In genomic region chr7:156949541-156950380, GRCh38 we compare ENCODE assay signal across 8 cellular contexts. TPM values are rescaled to one million over a fixed set of nuclear protein-coding genes. Genes with fewer than 3 reads are reported as not detected.
A peak's percentile ranks its signal among the peaks of the same experiment; 100 is the strongest.
DNase-seq lines count a peak whose midpoint lies in the region; ATAC-seq, FAIRE-seq and TF ChIP-seq lines count a peak whose summit lies in the region.

Gene NOM1 (plus strand): TSS chr7:156949712. CDS start chr7:156949738, 26 bp downstream.

- H3K27me3 ChIP-seq in A673 (replicated peaks; ENCODE audit: insufficient read depth, low read depth, low read length, poor library complexity) (no peaks in the 10 kb centered on the region), brain microvascular endothelial cell (replicated peaks) (peaks cover under 1% of the 10 kb centered on the region), iPS-20b (ENCODE audit: insufficient read depth, low read length) (no peaks in the 10 kb centered on the region), small intestine (ENCODE audit: control insufficient read depth in 2 of 2, insufficient read depth in 2 of 2, low read length in 2 of 2) (peaks cover 0 to 1% of the 10 kb centered on the region in 2 donors)

- DNase-seq in A673 (ENCODE audit: low spot score) (peak; percentile 93), NCI-H2081 treated with DMSO at 0.1 percent for 48 hours (lab: John Stamatoyannopoulos, UW) (peak; percentile 17), UCSD-AML1 (lab: John Stamatoyannopoulos, UW; ENCODE audit: unreplicated experiment) (peak; percentile 78), brain microvascular endothelial cell (peak; percentile 66), small intestine (peak; percentile 83)

- peak; percentile 96 for ATAC-seq in GM18511 (IDR thresholded peaks at IDR 0.05; ENCODE audit: unreplicated experiment)
- ATAC-seq in HG02981 (IDR thresholded peaks at IDR 0.05; ENCODE audit: unreplicated experiment), result peak; percentile 89

- CTCF ChIA-PET in A673 (lab: Charles Lee), result interaction anchor here (0.6 kb wide), 2 partner anchors 96 to 275 kb away, joined by 5 to 8 read pairs; no protein-coding TSS in a partner anchor

- POLR2A ChIA-PET in A673 (lab: Charles Lee; ENCODE audit: low non-redundant PET), result no interaction called here

- no peaks in the 10 kb centered on the region for H3K9me3 ChIP-seq in A673 (ENCODE audit: low read depth, low read length, poor library complexity, severe bottlenecking)
- no peaks in the 10 kb centered on the region for H3K9me3 ChIP-seq in iPS-20b (ENCODE audit: insufficient read depth, low read depth, low read length)
- no peaks in the 10 kb centered on the region for H3K9me3 ChIP-seq in small intestine (ENCODE audit: control insufficient read depth, low read depth)

- peaks cover 29% of the 10 kb centered on the region for H3K36me3 ChIP-seq in A673 (ENCODE audit: insufficient read depth, low read length, poor library complexity, severe bottlenecking)
- H3K36me3 ChIP-seq in brain microvascular endothelial cell (replicated peaks), result peaks cover 26% of the 10 kb centered on the region
- peaks cover 29% of the 10 kb centered on the region for H3K36me3 ChIP-seq in iPS-20b (ENCODE audit: insufficient read depth, low read depth, low read length)
- peaks cover 8 to 10% of the 10 kb centered on the region in 2 donors for H3K36me3 ChIP-seq in small intestine (ENCODE audit: control insufficient read depth in 2 of 2, insufficient read depth in 2 of 2, low read length in 2 of 2)

- intact Hi-C loops in A673 (cut with micrococcal nuclease; ENCODE audit: unreplicated experiment), result no loop called here

- TF ChIP-seq CTCF in A673 (conservative IDR thresholded peaks at IDR 0.05; ENCODE audit: low read depth, low read length) (peak; percentile 57), brain microvascular endothelial cell (IDR thresholded peaks at IDR 0.05; ENCODE audit: low read depth, low read length, missing control alignments) (peak; percentile 51)

- BruUV-seq in A673 (replicated peaks; lab: Mats Ljungman, UMichigan), result no TSS peak

- peak within 1 kb of the TSS; percentile 90 for H3K27ac ChIP-seq in A673 (ENCODE audit: low read depth, low read length, poor library complexity, severe bottlenecking)
- H3K27ac ChIP-seq in brain microvascular endothelial cell, result peak within 1 kb of the TSS; percentile 64
- peak within 1 kb of the TSS; percentile 65 for H3K27ac ChIP-seq in iPS-20b (ENCODE audit: low read length)
- peak within 1 kb of the TSS in 1 of 2 donors; percentile 66 for H3K27ac ChIP-seq in small intestine (ENCODE audit: low read depth in 1 of 2, low read length in 1 of 2)

- FAIRE-seq in small intestine (lab: Jason Lieb, UNC), result no peak

- in situ Hi-C loops in brain microvascular endothelial cell (cut with HindIII; ENCODE audit: low pct_ligation_motif_present, low sequenced_read_pairs), result no loop called here

- 0% methylated on average over 85 to 115 of the region's 115 CpGs for WGBS in small intestine, 3 donors

- H3K4me1 ChIP-seq in A673 (ENCODE audit: insufficient read depth, low read length, poor library complexity, severe bottlenecking) (peaks cover 7% of the 10 kb centered on the region), iPS-20b (ENCODE audit: insufficient read depth, low read length) (peaks cover 12% of the 10 kb centered on the region), small intestine (ENCODE audit: control insufficient read depth in 2 of 2, insufficient read depth in 1 of 2, low read depth in 1 of 2, low read length in 1 of 2) (peaks cover 0 to 9% of the 10 kb centered on the region in 2 donors)

- H3K9ac ChIP-seq in iPS-20b (ENCODE audit: low read depth, low read length), result peak within 1 kb of the TSS; percentile 91

- peak within 1 kb of the TSS; percentile 99 for H3K4me3 ChIP-seq in A673 (ENCODE audit: low read depth, low read length, poor library complexity, severe bottlenecking)
- H3K4me3 ChIP-seq in brain microvascular endothelial cell (ENCODE audit: low read depth, low read length), result peak within 1 kb of the TSS; percentile 85
- H3K4me3 ChIP-seq in iPS-20b (ENCODE audit: low read length), result peak within 1 kb of the TSS; percentile 93
- peak within 1 kb of the TSS; percentile 69 to 96 for H3K4me3 ChIP-seq in small intestine (ENCODE audit: low read depth in 1 of 2, low read length in 2 of 2)

RNA-seq across cellular contexts. Expression of gene NOM1, which starts in this region (rescaled TPM):
- total RNA-seq in A673 (2021), result 34.1 and 34.8 TPM in 2 replicates
- 1 to 10 TPM; 3.6 to 9.3 (median 5.1) TPM for polyA plus RNA-seq in small intestine

Comparison
In these comparisons a context has a peak if more than half of its experiments do, and no peak if none do; other contexts are left out.
1. DNase-seq: peak in every context shown above with its lines; median percentile 93 in A673; 83 in small intestine; 78 in UCSD-AML1; 66 in brain microvascular endothelial cell; 17 in NCI-H2081 treated with DMSO at 0.1 percent for 48 hours.